In genomic region chr1:28104866-28105467, GRCh38 we compare ENCODE assay signal across 8 cellular contexts. TPM values are rescaled to one million over a fixed set of nuclear protein-coding genes. Genes with fewer than 3 reads are reported as not detected.
A peak's percentile ranks its signal among the peaks of the same experiment; 100 is the strongest.
DNase-seq lines count a peak whose midpoint lies in the region; ATAC-seq and TF ChIP-seq lines count a peak whose summit lies in the region.

No MANE protein-coding gene starts in this region.

- H3K9me3 Mint-ChIP-seq in neural crest cell = no peaks in the 10 kb centered on the region
- H3K9me3 Mint-ChIP-seq in activated CD4-positive, alpha-beta T cell treated with anti-CD3 and anti-CD28 coated beads, Interleukin-2, amount 10 ng/mL, durations not matched to agents 7 days and 5 days = no peaks in the 10 kb centered on the region

- TF ChIP-seq POLR2A in Peyer's patch (IDR thresholded peaks at IDR 0.05) = peak; percentile 36 to 65

- H3K27ac ChIP-seq in Peyer's patch = peak overlapping the region in 2 of 4 donors; percentile 67 to 75

- CTCF ChIA-PET in activated CD4-positive, alpha-beta T cell treated with anti-CD3 and anti-CD28 coated beads, Interleukin-2, amount 10 ng/mL, durations not matched to agents 7 days and 5 days (lab: Charles Lee) = interaction anchor here (1.5 kb wide), 1 partner anchor 14 kb away, joined by 4 read pairs; no protein-coding TSS in a partner anchor

- H3K9me3 ChIP-seq in Peyer's patch = no peaks in the 10 kb centered on the region

- DNase-seq in EL (peak; percentile 85), Peyer's patch (peak in 2 of 3 donors; percentile 64 to 81), fibroblast of the aortic adventitia (ENCODE audit: low read depth) (peak; percentile 62), neural crest cell (ENCODE audit: low read depth, low spot score) (peak; percentile 8)
- DNase-seq in activated CD4-positive, alpha-beta T cell treated with anti-CD3 and anti-CD28 coated beads, Interleukin-2, amount 10 ng/mL, durations not matched to agents 7 days and 5 days = no peak

- no peak for ATAC-seq in GM21447 (IDR thresholded peaks at IDR 0.05; ENCODE audit: unreplicated experiment)
- no peak for ATAC-seq in GM21423 (IDR thresholded peaks at IDR 0.05; ENCODE audit: unreplicated experiment)
- ATAC-seq in GM18498 (IDR thresholded peaks at IDR 0.05; ENCODE audit: unreplicated experiment) = no peak

- no peak overlapping the region for H3K27ac Mint-ChIP-seq in neural crest cell (ENCODE audit: unreplicated experiment)
- no peak overlapping the region for H3K27ac Mint-ChIP-seq in activated CD4-positive, alpha-beta T cell treated with anti-CD3 and anti-CD28 coated beads, Interleukin-2, amount 10 ng/mL, durations not matched to agents 7 days and 5 days

- no peaks in the 10 kb centered on the region for H3K4me1 ChIP-seq in Peyer's patch

- H3K27me3 ChIP-seq in Peyer's patch = no peaks in the 10 kb centered on the region

- no peaks in the 10 kb centered on the region for H3K27me3 Mint-ChIP-seq in neural crest cell (ENCODE audit: low read depth)
- H3K27me3 Mint-ChIP-seq in activated CD4-positive, alpha-beta T cell treated with anti-CD3 and anti-CD28 coated beads, Interleukin-2, amount 10 ng/mL, durations not matched to agents 7 days and 5 days = peaks cover 7% of the 10 kb centered on the region

- POLR2A ChIA-PET in activated CD4-positive, alpha-beta T cell treated with anti-CD3 and anti-CD28 coated beads, Interleukin-2, amount 10 ng/mL, durations not matched to agents 7 days and 5 days (lab: Charles Lee) = no interaction called here

- TF ChIP-seq CTCF in Peyer's patch (IDR thresholded peaks at IDR 0.05) (no peak), fibroblast of the aortic adventitia (IDR thresholded peaks at IDR 0.05; ENCODE audit: insufficient read depth, low read length) (no peak), neural crest cell (conservative IDR thresholded peaks at IDR 0.05) (no peak)

- H3K4me1 Mint-ChIP-seq in neural crest cell = peaks cover 13% of the 10 kb centered on the region
- no peaks in the 10 kb centered on the region for H3K4me1 Mint-ChIP-seq in activated CD4-positive, alpha-beta T cell treated with anti-CD3 and anti-CD28 coated beads, Interleukin-2, amount 10 ng/mL, durations not matched to agents 7 days and 5 days

- peak overlapping the region; percentile 44 for H3K4me3 Mint-ChIP-seq in neural crest cell
- H3K4me3 Mint-ChIP-seq in activated CD4-positive, alpha-beta T cell treated with anti-CD3 and anti-CD28 coated beads, Interleukin-2, amount 10 ng/mL, durations not matched to agents 7 days and 5 days = no peak overlapping the region

- H3K36me3 Mint-ChIP-seq in neural crest cell (ENCODE audit: low read depth) = no peaks in the 10 kb centered on the region
- H3K36me3 Mint-ChIP-seq in activated CD4-positive, alpha-beta T cell treated with anti-CD3 and anti-CD28 coated beads, Interleukin-2, amount 10 ng/mL, durations not matched to agents 7 days and 5 days (ENCODE audit: low read depth) = no peaks in the 10 kb centered on the region

- H3K4me3 ChIP-seq in Peyer's patch = peak overlapping the region in 2 of 4 donors; percentile 29 to 38
- H3K4me3 ChIP-seq in fibroblast of the aortic adventitia (ENCODE audit: low read depth, low read length) = peak overlapping the region; percentile 41

- no peaks in the 10 kb centered on the region for H3K36me3 ChIP-seq in Peyer's patch

RNA-seq across cellular contexts. Expression of gene EYA3, which starts 16.6 kb away (rescaled TPM):
- total RNA-seq in Peyer's patch (10 to 100 TPM; 17.1 to 32.2 (median 23.4) TPM), fibroblast of the aortic adventitia (ENCODE audit: low replicate concordance) (12.3 and 21.9 TPM in 2 replicates), neural crest cell (35.9 and 39.5 TPM in 2 replicates)
- total RNA-seq in activated CD4-positive, alpha-beta T cell treated with anti-CD3 and anti-CD28 coated beads, Interleukin-2, amount 10 ng/mL, durations not matched to agents 7 days and 5 days = 10 to 100 TPM; 27.8 to 30.7 TPM
